Comparison of ENCODE assay signal across 23 cellular contexts in the genomic region with DNA sequence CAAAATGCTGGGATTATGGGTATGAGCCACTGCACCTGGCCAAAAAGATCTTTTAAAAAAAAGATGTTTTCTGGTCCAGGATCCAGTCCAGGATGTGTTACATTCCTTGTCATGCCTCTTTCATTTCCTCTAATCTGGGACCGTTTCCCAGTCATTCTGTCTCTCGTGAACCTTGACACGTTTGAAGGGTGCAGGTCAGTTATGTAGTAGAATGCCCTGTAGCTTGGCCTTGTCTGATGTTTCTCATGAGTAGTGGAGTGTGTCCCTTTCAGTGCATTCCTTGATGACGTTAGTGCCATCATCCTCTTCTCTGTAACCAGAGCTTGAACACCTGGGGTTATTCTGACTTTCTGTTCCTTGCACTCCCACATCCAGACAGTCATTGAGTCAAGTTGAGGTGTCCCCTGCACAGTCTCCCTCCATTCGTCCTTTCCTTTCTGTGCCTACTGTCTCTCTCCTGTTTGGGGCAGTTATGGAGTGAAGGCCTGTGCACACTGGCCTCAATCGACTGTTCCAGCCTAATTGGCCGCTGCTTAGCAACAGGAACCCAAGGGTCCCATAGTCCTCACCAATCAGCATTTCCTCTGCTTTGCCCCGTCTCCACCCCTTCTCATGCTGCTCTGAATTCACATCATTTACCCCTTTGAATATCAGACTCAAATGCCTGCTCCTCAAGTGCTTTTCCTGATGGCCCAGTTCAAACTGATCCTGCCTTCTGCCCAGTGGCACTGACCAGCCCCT. TPM values are rescaled to one million over a fixed set of nuclear protein-coding genes. Genes with fewer than 3 reads are reported as not detected.
A peak's percentile ranks its signal among the peaks of the same experiment; 100 is the strongest.
DNase-seq lines count a peak whose midpoint lies in the region; ATAC-seq, FAIRE-seq and TF ChIP-seq lines count a peak whose summit lies in the region.
"Had no signal": no experiment of that assay in that cellular context is flagged by ENCODE, and none has a peak within 500 bp of the region (broad histone marks: within the 10 kb centered on the region; RNA-seq: fewer than 3 reads in every experiment).

No MANE protein-coding gene starts in this region.

- H3K9me2 ChIP-seq in GM23338 (ENCODE audit: insufficient read depth) = peaks cover 6% of the 10 kb centered on the region; the same call in 1 of the 2 replicates

- no peak overlapping the region for H3K27ac Mint-ChIP-seq in GM23338
- H3K27ac Mint-ChIP-seq: activated CD4-positive, alpha-beta memory T cell treated with anti-CD3 and anti-CD28 coated beads for 36 hours; activated naive CD8-positive, alpha-beta T cell; activated T-helper 2 cell treated with anti-CD3 and anti-CD28 coated beads, Interferon-gamma antibody, Interleukin-2, Interleukin-4, amounts not matched to agents 10 μg/mL and 5 μg/mL and 100 μg/mL, durations not matched to agents 14 hours and 24 hours and 36 hours; dendritic cell treated with granulocyte-macrophage colony-stimulating factor and Interleukin-4, amounts not matched to agents 40 ng/mL and 50 ng/mL, for 4 days; memory B cell had no signal

- 32% methylated on average over 8 of the region's 8 CpGs for WGBS in GM12878 (ENCODE audit: insufficient coverage, insufficient replicate concordance, low lambda C conversion rate, missing lambda C conversion rate)

- intact Hi-C loops in GM12878 (cut with micrococcal nuclease; ENCODE audit: unreplicated experiment) = no loop called here

- H4K20me1 ChIP-seq in GM23338 (replicated peaks; ENCODE audit: insufficient read depth) = no peaks in the 10 kb centered on the region; the same call in 1 of the 2 replicates
- H4K20me1 ChIP-seq in GM12878 (ENCODE audit: control insufficient read depth, insufficient read depth) = no peaks in the 10 kb centered on the region

- H3K79me2 ChIP-seq in GM23338 (replicated peaks; ENCODE audit: insufficient read depth) = no peaks in the 10 kb centered on the region
- peaks cover 1% of the 10 kb centered on the region for H3K79me2 ChIP-seq in GM12878 (ENCODE audit: control insufficient read depth, insufficient read depth, low read length)

- in situ Hi-C loops in GM12878 (cut with MboI) = no loop called here

- RAD21 ChIA-PET in GM12878 (lab: Charles Lee; ENCODE audit: unreplicated experiment) = no interaction called here

- no peak overlapping the region for H3K9ac ChIP-seq in GM12878 (ENCODE audit: control insufficient read depth, insufficient read depth, low read length)

- H3K4me1 Mint-ChIP-seq in GM23338 = peaks cover 25% of the 10 kb centered on the region

- H3F3A ChIP-seq in GM23338 (replicated peaks; ENCODE audit: low read depth) = peaks cover 6% of the 10 kb centered on the region; the same call in 1 of the 2 replicates

- peak overlapping the region; percentile 78 for H2AFZ ChIP-seq in GM23338
- H2AFZ ChIP-seq in GM12878 (ENCODE audit: control insufficient read depth, low read depth, low read length) = no peak overlapping the region
- H2AFZ ChIP-seq: PC-9 had no signal

- H3K27me3 Mint-ChIP-seq in GM23338 (ENCODE audit: insufficient read depth, low read depth, poor library complexity) = peaks cover 22% of the 10 kb centered on the region
- H3K27me3 Mint-ChIP-seq: memory B cell had no signal

- no peak overlapping the region for H3K4me3 ChIP-seq in GM23338
- no peak overlapping the region for H3K4me3 ChIP-seq in GM12878
- H3K4me3 ChIP-seq: ascending aorta, PC-9 had no signal

- DNase-seq in GM12891 (ENCODE audit: insufficient read length, low spot score) = no peak
- peak; percentile 26 for DNase-seq in GM23338 (ENCODE audit: low spot score)
- DNase-seq in GM12878 (ENCODE audit: low read depth, low spot score) = peak; percentile 31
- DNase-seq in retina = peak; percentile 27
- DNase-seq in stimulated activated CD4-positive, alpha-beta T cell treated with anti-CD3 and anti-CD28 coated beads, Interleukin-2, amount 100 ng/mL, for 48 hours = no peak
- DNase-seq in epidermal melanocyte (ENCODE audit: insufficient read length, low spot score) = no peak
- no peak for DNase-seq in OCI-M1 (lab: John Stamatoyannopoulos, UW)
- DNase-seq: activated CD4-positive, alpha-beta memory T cell treated with anti-CD3 and anti-CD28 coated beads for 36 hours; activated CD8-positive, alpha-beta memory T cell treated with anti-CD3 and anti-CD28 coated beads, Interleukin-2, amount 50 U/mL, for 48 hours; central memory CD4-positive, alpha-beta T cell; NCI-H1105 treated with DMSO at 0.1 percent for 48 hours; NCI-H2029; PC-9; Right ventricle myocardium superior; small intestine; stimulated activated CD4-positive, alpha-beta T cell treated with anti-CD3 and anti-CD28 coated beads, Interleukin-1b, Interleukin-23, amount 100 ng/mL, for 48 hours; T1000 had no signal

- no peaks in the 10 kb centered on the region for H3K36me3 Mint-ChIP-seq in GM23338 (ENCODE audit: low read depth)
- H3K36me3 Mint-ChIP-seq: activated CD4-positive, alpha-beta memory T cell treated with anti-CD3 and anti-CD28 coated beads for 36 hours; activated naive CD8-positive, alpha-beta T cell; memory B cell had no signal

- CTCF ChIA-PET in GM12878 (lab: Yijun Ruan, JAX) = no interaction called here

- no peak for TF ChIP-seq RAD21 in GM12878 (IDR thresholded peaks at IDR 0.05; ENCODE audit: insufficient read depth, low read depth, low read length)

- TF ChIP-seq EP300 in GM12878 (IDR thresholded peaks at IDR 0.05; ENCODE audit: borderline replicate concordance in 1 of 2, control insufficient read depth in 1 of 2, low read depth in 2 of 2, low read length in 2 of 2) = no peak

- POLR2A ChIA-PET in GM12878 (lab: Charles Lee) = interaction anchor here (0.6 kb wide), 1 partner anchor 261 kb away, joined by 3 read pairs; no protein-coding TSS in a partner anchor

- BruUV-seq in GM12878 (replicated peaks; lab: Mats Ljungman, UMichigan) = no TSS peak

- SMC1A ChIA-PET in GM12878 (lab: Charles Lee; ENCODE audit: uncharacterized antibody, unreplicated experiment) = interaction anchor here (0.8 kb wide), 1 partner anchor 12 kb away, joined by 3 read pairs; no protein-coding TSS in a partner anchor

- no peak overlapping the region for H3K4me2 ChIP-seq in GM23338
- no peak overlapping the region; the same call in 1 of the 2 replicates for H3K4me2 ChIP-seq in GM12878 (ENCODE audit: control insufficient read depth, insufficient read depth)
- H3K4me2 ChIP-seq: PC-9 had no signal

- peaks cover 18% of the 10 kb centered on the region for H3K4me1 ChIP-seq in GM23338 (ENCODE audit: insufficient read depth)
- H3K4me1 ChIP-seq in GM12878 (ENCODE audit: control insufficient read depth, insufficient read depth, low read length) = peaks cover 24% of the 10 kb centered on the region

- TF ChIP-seq POLR2A in GM12891 (IDR thresholded peaks at IDR 0.05; ENCODE audit: low read depth, low read length) (no peak), GM12878 (IDR thresholded peaks at IDR 0.05; ENCODE audit: low read depth, low read length) (no peak)

- TF ChIP-seq CTCF in GM23338 (conservative IDR thresholded peaks at IDR 0.05; ENCODE audit: low read depth in 2 of 2) = no peak
- no peak for TF ChIP-seq CTCF in GM12878 (IDR thresholded peaks at IDR 0.05 in 2 of 3, conservative IDR thresholded peaks at IDR 0.05 in 1 of 3; ENCODE audit: control insufficient read depth in 2 of 3, extremely low read depth in 1 of 3, insufficient read depth in 1 of 3, low read depth in 3 of 3, low read length in 3 of 3)

- FAIRE-seq in GM12891 (lab: Jason Lieb, UNC) = peak; percentile 91
- FAIRE-seq in GM12878 (lab: Jason Lieb, UNC) = no peak
- FAIRE-seq: small intestine had no signal

- H3K36me3 ChIP-seq in GM23338 (ENCODE audit: insufficient read depth) (no peaks in the 10 kb centered on the region), GM12878 (ENCODE audit: control insufficient read depth in 2 of 2, insufficient read depth in 2 of 2, low read length in 1 of 2) (no peaks in the 10 kb centered on the region)
- H3K36me3 ChIP-seq: ascending aorta had no signal

- H3K27me3 ChIP-seq in GM23338 (ENCODE audit: insufficient read depth) = peaks cover 27% of the 10 kb centered on the region
- H3K27me3 ChIP-seq in GM12878 (replicated peaks in 1 of 2; ENCODE audit: control insufficient read depth in 2 of 2, insufficient read depth in 2 of 2, low read length in 1 of 2) = no peaks in the 10 kb centered on the region
- H3K27me3 ChIP-seq: ascending aorta had no signal

- no peaks in the 10 kb centered on the region; the same call in 2 of the 3 replicates for H3K9me3 Mint-ChIP-seq in GM23338
- H3K9me3 Mint-ChIP-seq: activated CD4-positive, alpha-beta memory T cell treated with anti-CD3 and anti-CD28 coated beads for 36 hours; activated T-helper 2 cell treated with anti-CD3 and anti-CD28 coated beads, Interferon-gamma antibody, Interleukin-2, Interleukin-4, amounts not matched to agents 10 μg/mL and 5 μg/mL and 100 μg/mL, durations not matched to agents 14 hours and 24 hours and 36 hours; dendritic cell treated with granulocyte-macrophage colony-stimulating factor and Interleukin-4, amounts not matched to agents 40 ng/mL and 50 ng/mL, for 4 days; memory B cell had no signal

- H3K9me3 ChIP-seq in GM12878 (replicated peaks; ENCODE audit: control insufficient read depth, insufficient read depth, low read length) = no peaks in the 10 kb centered on the region
- H3K9me3 ChIP-seq: ascending aorta had no signal

- H3K27ac ChIP-seq in GM23338 (ENCODE audit: low read depth) (no peak overlapping the region), GM12878 (ENCODE audit: control insufficient read depth, insufficient read depth) (no peak overlapping the region)
- H3K27ac ChIP-seq: ascending aorta, PC-9 had no signal

- ATAC-seq in GM23338 (peak; percentile 66), GM12878 (peak; percentile 82)

- no peak overlapping the region for H3K4me3 Mint-ChIP-seq in GM23338
- H3K4me3 Mint-ChIP-seq: activated CD4-positive, alpha-beta memory T cell treated with anti-CD3 and anti-CD28 coated beads for 36 hours; activated naive CD8-positive, alpha-beta T cell; CD14-positive monocyte; dendritic cell treated with granulocyte-macrophage colony-stimulating factor and Interleukin-4, amounts not matched to agents 40 ng/mL and 50 ng/mL, for 4 days; memory B cell had no signal

RNA-seq across cellular contexts. Expression of gene FAM81A, which starts 5.5 kb away (rescaled TPM):
- polyA plus RNA-seq in GM12891 (2012; ENCODE audit: low read depth, missing spikeins) = 13.4 TPM
- 1.7 and 4.1 TPM in 2 replicates for total RNA-seq in GM23338 (2014; rRNA removed; shearing (Covaris generic))
- polyA plus RNA-seq in GM23338 (2016; fragmentation: Nextera tagmentation; extraction: Ambion mirVana) (0.73 and 1.1 TPM in 2 replicates), GM12878 (2011; rRNA removed) (0.18 and 0.40 TPM in 2 replicates), GM12878 (2014; fragmentation: Illumina TruSeq; extraction: Trizol) (15.1 and 18.9 TPM in 2 replicates), GM12878 (2014; fragmentation: Nextera tagmentation; extraction: Ambion mirVana) (1 to 10 TPM; 7.6 to 9.0 TPM), GM12878 (2014; rRNA removed) (13.4 and 15.8 TPM in 2 replicates), GM12878 (2016; fragmentation: Nextera tagmentation; extraction: Ambion mirVana) (10 to 100 TPM; 23.9 to 34.5 TPM)
- total RNA-seq in GM12878 (2013; cell fraction: nucleolus; rRNA removed) = 10.2 and 16.8 TPM in 2 replicates
- total RNA-seq in GM12878 (2014; rRNA removed) (12.5 and 14.7 TPM in 2 replicates), GM12878 (2014; rRNA removed; fragmentation: Illumina TruSeq; extraction: Trizol) (16.5 and 16.8 TPM in 2 replicates), GM12878 (2021) (19.9 and 20.2 TPM in 2 replicates)
- polyA plus RNA-seq in GM12878 (2011; ENCODE audit: low read depth) = 3.7 TPM
- polyA plus RNA-seq in GM12878 (2011; cell fraction: cytosol; rRNA removed) = 0.07 and 0.13 TPM in 2 replicates
- 0.22 and 0.95 TPM in 2 replicates for polyA plus RNA-seq in GM12878 (2011; cell fraction: nucleus; rRNA removed)
- polyA plus RNA-seq in GM12878 (2012) = 8.8 and 10.9 TPM in 2 replicates
- polyA minus RNA-seq in GM12878 (2011; rRNA and poly(A)+ RNA removed) = 0.21 TPM in 1 of 2 replicates, not detected in the other
- polyA minus RNA-seq in GM12878 (2011; cell fraction: cytosol; rRNA and poly(A)+ RNA removed) = not detected in 2 replicates
- not detected in 2 replicates for polyA minus RNA-seq in GM12878 (2011; cell fraction: nucleus; rRNA and poly(A)+ RNA removed)
- total RNA-seq: activated CD4-positive, alpha-beta memory T cell treated with anti-CD3 and anti-CD28 coated beads for 36 hours; ascending aorta had no signal

Comparison
In these comparisons a context has a peak if more than half of its experiments do, and no peak if none do; other contexts are left out.
1. DNase-seq: peak in GM23338 (single experiment), GM12878 (single experiment) and retina (single experiment); none in GM12891 (single experiment), stimulated activated CD4-positive, alpha-beta T cell treated with anti-CD3 and anti-CD28 coated beads, Interleukin-2, amount 100 ng/mL, for 48 hours (0 of 2), epidermal melanocyte (single experiment) and OCI-M1 (single experiment).